ENCODE assay signal across 8 cellular contexts in the genomic region with DNA sequence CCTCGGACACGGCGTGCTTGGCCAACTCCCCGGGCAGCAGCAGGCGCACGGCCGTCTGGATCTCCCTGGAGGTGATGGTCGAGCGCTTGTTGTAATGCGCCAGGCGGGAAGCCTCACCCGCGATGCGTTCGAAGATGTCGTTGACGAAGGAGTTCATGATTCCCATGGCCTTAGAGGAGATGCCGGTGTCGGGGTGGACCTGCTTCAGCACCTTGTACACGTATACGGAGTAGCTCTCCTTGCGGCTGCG.
DNase-seq lines count a peak whose midpoint lies in the region; ATAC-seq, FAIRE-seq and TF ChIP-seq lines count a peak whose summit lies in the region.
"Not testable (repeated sequence)": the region's sequence is repeated elsewhere in the genome, so short reads cannot be mapped to it uniquely, and the experiment has no call there.

No MANE protein-coding gene starts in this region.

- H3K14ac ChIP-seq in H9 (ENCODE audit: insufficient read depth, low read length) = peak overlapping the region; percentile 76; the same call in 1 of the 2 replicates

- H3K36me3 ChIP-seq in Peyer's patch; body of pancreas (replicated peaks in 1 of 2; ENCODE audit: insufficient read depth in 1 of 2, low read depth in 2 of 2); esophagus muscularis mucosa; keratinocyte (ENCODE audit: control insufficient read depth in 2 of 2, extremely low read depth in 1 of 2, insufficient read depth in 2 of 2, low read length in 2 of 2); neural progenitor cell; suprapubic skin: not testable (repeated sequence)

- H4K5ac ChIP-seq in H9 (ENCODE audit: insufficient read length, low read depth, low read length) = peak overlapping the region; percentile 9

- H3K18ac ChIP-seq in H9 (ENCODE audit: insufficient read length, low read depth, low read length) = peak overlapping the region; percentile 66

- H2BK15ac ChIP-seq in H9 (ENCODE audit: low read depth, low read length) = not testable (repeated sequence)

- H3K4me2 ChIP-seq in H9 (ENCODE audit: insufficient read depth, insufficient read length, low read length) = peak overlapping the region; percentile 78
- peak overlapping the region; percentile 99 for H3K4me2 ChIP-seq in keratinocyte (ENCODE audit: control insufficient read depth, extremely low read depth, insufficient read depth, low read depth, low read length)
- peak overlapping the region; percentile 95 for H3K4me2 ChIP-seq in neural progenitor cell

- H3K9ac ChIP-seq in H9 (ENCODE audit: extremely low read depth, insufficient read length, low read length) = peak overlapping the region; percentile 95
- H3K9ac ChIP-seq in keratinocyte (ENCODE audit: control insufficient read depth, extremely low read depth, insufficient read depth, low read length) = peak overlapping the region; percentile 93
- peak overlapping the region; percentile 66 for H3K9ac ChIP-seq in neural progenitor cell

- H2AK5ac ChIP-seq in H9 (ENCODE audit: insufficient read length, low read length) = not testable (repeated sequence)

- H2BK120ac ChIP-seq in H9 (ENCODE audit: low read depth, low read length, poor library complexity, severe bottlenecking) = not testable (repeated sequence)

- H2AFZ ChIP-seq in H9 (ENCODE audit: low read length); keratinocyte (ENCODE audit: control insufficient read depth, low read length); neural progenitor cell (replicated peaks): not testable (repeated sequence)

- peak overlapping the region; percentile 5 for H2BK5ac ChIP-seq in H9 (ENCODE audit: insufficient read length, low read length)

- H3K27ac ChIP-seq in C4-2B (peak overlapping the region; percentile 99), H9 (ENCODE audit: insufficient read length, low read depth, low read length) (peak overlapping the region; percentile 92), Peyer's patch (peak overlapping the region; percentile 93 to 98 (median 94)), body of pancreas (peak overlapping the region; percentile 85 to 96 (median 94)), esophagus muscularis mucosa (replicated peaks in 1 of 4) (peak overlapping the region; percentile 86 to 93 (median 89)), keratinocyte (ENCODE audit: control insufficient read depth, insufficient read depth, low read length) (peak overlapping the region; percentile 95), neural progenitor cell (peak overlapping the region; percentile 90), suprapubic skin (peak overlapping the region; percentile 91)

- TF ChIP-seq POLR2A in Peyer's patch (IDR thresholded peaks at IDR 0.05); body of pancreas (IDR thresholded peaks at IDR 0.05); esophagus muscularis mucosa (IDR thresholded peaks at IDR 0.05; ENCODE audit: low read depth); suprapubic skin (IDR thresholded peaks at IDR 0.05): not testable (repeated sequence)

- not testable (repeated sequence) for H3K9me3 Mint-ChIP-seq in H9, neural progenitor cell

- H2BK20ac ChIP-seq in H9 (ENCODE audit: low read depth, low read length, poor library complexity, severe bottlenecking) = not testable (repeated sequence)

- dilution Hi-C loops in keratinocyte (cut with MboI; ENCODE audit: extremely low pct_ligation_motif_present, low sequenced_read_pairs) = not testable (repeated sequence)

- H3K23ac ChIP-seq in H9 (ENCODE audit: insufficient read length, low read depth, low read length) = not testable (repeated sequence)

- not testable (repeated sequence) for FAIRE-seq in keratinocyte (lab: Jason Lieb, UNC)

- not testable (repeated sequence) for H3K4me3 Mint-ChIP-seq in H9, neural progenitor cell

- DNase-seq in H9; body of pancreas; esophagus muscularis mucosa (ENCODE audit: extremely low spot score); keratinocyte (ENCODE audit: low read depth, low spot score); neural progenitor cell (ENCODE audit: low spot score); suprapubic skin (ENCODE audit: low spot score in 2 of 2): not testable (repeated sequence)
- peak in 1 of 3 donors; percentile 20 for DNase-seq in Peyer's patch

- not testable (repeated sequence) for H3K27ac Mint-ChIP-seq in H9, neural progenitor cell

- not testable (repeated sequence) for H3K27me3 ChIP-seq in H9 (ENCODE audit: insufficient read depth, low read length); Peyer's patch; body of pancreas; esophagus muscularis mucosa; keratinocyte (ENCODE audit: control insufficient read depth, extremely low read depth, insufficient read depth, low read length); neural progenitor cell; suprapubic skin

- H4K8ac ChIP-seq in H9 (replicated peaks; ENCODE audit: insufficient read length, low read depth, low read length) = not testable (repeated sequence)

- TF ChIP-seq CTCF in C4-2B (conservative IDR thresholded peaks at IDR 0.05); H9 (conservative IDR thresholded peaks at IDR 0.05); Peyer's patch (IDR thresholded peaks at IDR 0.05); body of pancreas (IDR thresholded peaks at IDR 0.05); esophagus muscularis mucosa (IDR thresholded peaks at IDR 0.05); keratinocyte (optimal IDR thresholded peaks at IDR 0.05 in 1 of 3, IDR thresholded peaks at IDR 0.05 in 1 of 3, conservative IDR thresholded peaks at IDR 0.05 in 1 of 3; ENCODE audit: extremely low read depth in 1 of 3, insufficient read depth in 2 of 3, low read length in 3 of 3); neural progenitor cell (IDR thresholded peaks at IDR 0.05); suprapubic skin (IDR thresholded peaks at IDR 0.05): not testable (repeated sequence)

- not testable (repeated sequence) for H2BK12ac ChIP-seq in H9 (ENCODE audit: insufficient read length, low read depth, low read length)

- H3K9me1 ChIP-seq in keratinocyte (ENCODE audit: control insufficient read depth, extremely low read depth, insufficient read depth, low read length) = not testable (repeated sequence)

- H3K56ac ChIP-seq in H9 (ENCODE audit: insufficient read length, low read depth, low read length) = peak overlapping the region; percentile 25

- not testable (repeated sequence) for H3T11ph ChIP-seq in H9 (ENCODE audit: low read length)

- not testable (repeated sequence) for H4K91ac ChIP-seq in H9 (ENCODE audit: insufficient read length, low read depth, low read length)

- intact Hi-C loops in body of pancreas (cut with DNase I); esophagus muscularis mucosa (cut with DNase I): not testable (repeated sequence)

- H3K23me2 ChIP-seq in H9 (ENCODE audit: insufficient read length, low read depth, low read length, poor library complexity, severe bottlenecking) = peaks cover 11% of the 10 kb centered on the region

- TF ChIP-seq EP300 in esophagus muscularis mucosa (IDR thresholded peaks at IDR 0.05); suprapubic skin (IDR thresholded peaks at IDR 0.05): not testable (repeated sequence)

- not testable (repeated sequence) for H3K36me3 Mint-ChIP-seq in H9 (ENCODE audit: insufficient read depth in 1 of 3, low read depth in 3 of 3); neural progenitor cell

- not testable (repeated sequence) for H3K79me1 ChIP-seq in H9 (ENCODE audit: insufficient read depth, low read depth, low read length, poor library complexity, severe bottlenecking)

- peak overlapping the region; percentile 51 to 67 (median 60) for H3K4me3 ChIP-seq in Peyer's patch
- peak overlapping the region; percentile 22 to 35 for H3K4me3 ChIP-seq in body of pancreas
- peak overlapping the region; percentile 52 to 73 (median 63) for H3K4me3 ChIP-seq in esophagus muscularis mucosa
- peak overlapping the region; percentile 60 to 95 (median 89) for H3K4me3 ChIP-seq in keratinocyte (ENCODE audit: control insufficient read depth in 2 of 3, extremely low read depth in 1 of 3, insufficient read depth in 2 of 3, low read depth in 1 of 3, low read length in 3 of 3)
- H3K4me3 ChIP-seq in neural progenitor cell = peak overlapping the region; percentile 68
- peak overlapping the region; percentile 67 for H3K4me3 ChIP-seq in suprapubic skin

- not testable (repeated sequence) for H3K79me2 ChIP-seq in H9 (ENCODE audit: insufficient read depth, low read length); keratinocyte (ENCODE audit: control insufficient read depth, insufficient read depth, low read length)
- peaks cover 39% of the 10 kb centered on the region for H3K79me2 ChIP-seq in neural progenitor cell (ENCODE audit: low read depth)

- not testable (repeated sequence) for H3K4me1 ChIP-seq in H9 (ENCODE audit: insufficient read depth, low read length)
- H3K4me1 ChIP-seq in Peyer's patch (peaks cover 0 to 14% (median 0%) of the 10 kb centered on the region in 4 donors), body of pancreas (peaks cover 26% of the 10 kb centered on the region), esophagus muscularis mucosa (peaks cover 6 to 31% (median 26%) of the 10 kb centered on the region in 4 donors), keratinocyte (ENCODE audit: control insufficient read depth, extremely low read depth, insufficient read depth, low read length) (peaks cover 13% of the 10 kb centered on the region), neural progenitor cell (peaks cover 22% of the 10 kb centered on the region), suprapubic skin (peaks cover 22% of the 10 kb centered on the region)

- H3K4me1 Mint-ChIP-seq in H9 (peaks cover 17 to 19% of the 10 kb centered on the region in 2 experiments), neural progenitor cell (peaks cover 26% of the 10 kb centered on the region)

- H3K4ac ChIP-seq in H9 (ENCODE audit: low read depth, low read length) = not testable (repeated sequence)

- ATAC-seq in body of pancreas = peak; percentile 21

- H4K20me1 ChIP-seq in H9 (ENCODE audit: control insufficient read depth, insufficient read depth, insufficient read length); keratinocyte (ENCODE audit: control insufficient read depth, extremely low read depth, insufficient read depth, low read length); neural progenitor cell (ENCODE audit: low read depth): not testable (repeated sequence)

- not testable (repeated sequence) for H3K27me3 Mint-ChIP-seq in H9 (ENCODE audit: low read depth); neural progenitor cell (ENCODE audit: insufficient read depth, low read depth)

- no CpG with 5 or more reads among the region's 23 CpGs for WGBS in H9 (ENCODE audit: extremely low coverage, insufficient read length, low lambda C conversion rate)
- WGBS in body of pancreas, 2 donors = 2 to 9% methylated on average over 22 to 23 of the region's 23 CpGs
- WGBS in esophagus muscularis mucosa = 0% methylated on average over 15 of the region's 23 CpGs
- WGBS in suprapubic skin = 0% methylated on average over 7 of the region's 23 CpGs

- peaks cover 62% of the 10 kb centered on the region for H3F3A ChIP-seq in neural progenitor cell (ENCODE audit: low read depth)

- not testable (repeated sequence) for H3K9me3 ChIP-seq in H9 (ENCODE audit: control insufficient read depth, low read depth, low read length); Peyer's patch; body of pancreas; esophagus muscularis mucosa; keratinocyte (ENCODE audit: control insufficient read depth, low read depth, low read length); neural progenitor cell (ENCODE audit: low read depth); suprapubic skin

Comparison
In these comparisons a context has a peak if more than half of its experiments do, and no peak if none do; other contexts are left out.
1. H3K4me3 ChIP-seq: peak in every context shown above with its lines; median percentile 89 in keratinocyte; 68 in neural progenitor cell; 67 in suprapubic skin; 63 in esophagus muscularis mucosa; 60 in Peyer's patch; 28 in body of pancreas.